1 cellular context compared by ENCODE assay signal in the genomic region with DNA sequence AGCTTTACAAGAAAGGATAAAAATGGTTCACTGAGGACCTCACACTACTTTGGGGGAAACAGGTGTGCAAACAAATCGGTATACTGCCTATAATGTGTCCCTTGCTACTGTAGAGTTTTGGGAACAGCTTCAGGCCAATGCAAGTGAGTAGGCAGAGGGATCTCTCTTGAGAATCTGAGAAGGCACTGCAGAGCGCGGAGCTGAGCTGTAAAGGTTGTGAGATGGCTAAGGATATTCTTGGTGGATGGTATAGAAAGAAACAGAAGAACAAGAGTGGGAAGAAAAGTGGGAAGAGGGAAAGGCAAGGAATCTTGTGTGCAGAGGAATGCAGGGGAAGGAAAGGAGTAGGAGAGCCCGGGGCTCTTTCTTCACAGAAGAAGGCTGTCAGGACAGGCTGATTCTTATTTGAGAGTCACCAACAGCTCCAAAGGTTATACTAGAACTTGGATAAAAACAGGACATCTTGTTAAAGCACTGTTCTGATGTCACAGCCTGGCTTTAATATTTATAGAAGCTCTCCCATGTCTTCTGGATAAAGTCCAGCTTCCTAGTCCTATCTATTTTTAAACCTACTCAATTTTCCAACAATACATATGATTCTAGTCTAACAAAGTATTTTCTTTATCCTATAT.
TF ChIP-seq lines count a peak whose summit lies in the region.

No MANE protein-coding gene starts in this region.

TF ChIP-seq in GM23338, 12 proteins besides CTCF, POLR2A, EP300 and RAD21 (continued from another document):
- TF ChIP-seq, protein P1, sequence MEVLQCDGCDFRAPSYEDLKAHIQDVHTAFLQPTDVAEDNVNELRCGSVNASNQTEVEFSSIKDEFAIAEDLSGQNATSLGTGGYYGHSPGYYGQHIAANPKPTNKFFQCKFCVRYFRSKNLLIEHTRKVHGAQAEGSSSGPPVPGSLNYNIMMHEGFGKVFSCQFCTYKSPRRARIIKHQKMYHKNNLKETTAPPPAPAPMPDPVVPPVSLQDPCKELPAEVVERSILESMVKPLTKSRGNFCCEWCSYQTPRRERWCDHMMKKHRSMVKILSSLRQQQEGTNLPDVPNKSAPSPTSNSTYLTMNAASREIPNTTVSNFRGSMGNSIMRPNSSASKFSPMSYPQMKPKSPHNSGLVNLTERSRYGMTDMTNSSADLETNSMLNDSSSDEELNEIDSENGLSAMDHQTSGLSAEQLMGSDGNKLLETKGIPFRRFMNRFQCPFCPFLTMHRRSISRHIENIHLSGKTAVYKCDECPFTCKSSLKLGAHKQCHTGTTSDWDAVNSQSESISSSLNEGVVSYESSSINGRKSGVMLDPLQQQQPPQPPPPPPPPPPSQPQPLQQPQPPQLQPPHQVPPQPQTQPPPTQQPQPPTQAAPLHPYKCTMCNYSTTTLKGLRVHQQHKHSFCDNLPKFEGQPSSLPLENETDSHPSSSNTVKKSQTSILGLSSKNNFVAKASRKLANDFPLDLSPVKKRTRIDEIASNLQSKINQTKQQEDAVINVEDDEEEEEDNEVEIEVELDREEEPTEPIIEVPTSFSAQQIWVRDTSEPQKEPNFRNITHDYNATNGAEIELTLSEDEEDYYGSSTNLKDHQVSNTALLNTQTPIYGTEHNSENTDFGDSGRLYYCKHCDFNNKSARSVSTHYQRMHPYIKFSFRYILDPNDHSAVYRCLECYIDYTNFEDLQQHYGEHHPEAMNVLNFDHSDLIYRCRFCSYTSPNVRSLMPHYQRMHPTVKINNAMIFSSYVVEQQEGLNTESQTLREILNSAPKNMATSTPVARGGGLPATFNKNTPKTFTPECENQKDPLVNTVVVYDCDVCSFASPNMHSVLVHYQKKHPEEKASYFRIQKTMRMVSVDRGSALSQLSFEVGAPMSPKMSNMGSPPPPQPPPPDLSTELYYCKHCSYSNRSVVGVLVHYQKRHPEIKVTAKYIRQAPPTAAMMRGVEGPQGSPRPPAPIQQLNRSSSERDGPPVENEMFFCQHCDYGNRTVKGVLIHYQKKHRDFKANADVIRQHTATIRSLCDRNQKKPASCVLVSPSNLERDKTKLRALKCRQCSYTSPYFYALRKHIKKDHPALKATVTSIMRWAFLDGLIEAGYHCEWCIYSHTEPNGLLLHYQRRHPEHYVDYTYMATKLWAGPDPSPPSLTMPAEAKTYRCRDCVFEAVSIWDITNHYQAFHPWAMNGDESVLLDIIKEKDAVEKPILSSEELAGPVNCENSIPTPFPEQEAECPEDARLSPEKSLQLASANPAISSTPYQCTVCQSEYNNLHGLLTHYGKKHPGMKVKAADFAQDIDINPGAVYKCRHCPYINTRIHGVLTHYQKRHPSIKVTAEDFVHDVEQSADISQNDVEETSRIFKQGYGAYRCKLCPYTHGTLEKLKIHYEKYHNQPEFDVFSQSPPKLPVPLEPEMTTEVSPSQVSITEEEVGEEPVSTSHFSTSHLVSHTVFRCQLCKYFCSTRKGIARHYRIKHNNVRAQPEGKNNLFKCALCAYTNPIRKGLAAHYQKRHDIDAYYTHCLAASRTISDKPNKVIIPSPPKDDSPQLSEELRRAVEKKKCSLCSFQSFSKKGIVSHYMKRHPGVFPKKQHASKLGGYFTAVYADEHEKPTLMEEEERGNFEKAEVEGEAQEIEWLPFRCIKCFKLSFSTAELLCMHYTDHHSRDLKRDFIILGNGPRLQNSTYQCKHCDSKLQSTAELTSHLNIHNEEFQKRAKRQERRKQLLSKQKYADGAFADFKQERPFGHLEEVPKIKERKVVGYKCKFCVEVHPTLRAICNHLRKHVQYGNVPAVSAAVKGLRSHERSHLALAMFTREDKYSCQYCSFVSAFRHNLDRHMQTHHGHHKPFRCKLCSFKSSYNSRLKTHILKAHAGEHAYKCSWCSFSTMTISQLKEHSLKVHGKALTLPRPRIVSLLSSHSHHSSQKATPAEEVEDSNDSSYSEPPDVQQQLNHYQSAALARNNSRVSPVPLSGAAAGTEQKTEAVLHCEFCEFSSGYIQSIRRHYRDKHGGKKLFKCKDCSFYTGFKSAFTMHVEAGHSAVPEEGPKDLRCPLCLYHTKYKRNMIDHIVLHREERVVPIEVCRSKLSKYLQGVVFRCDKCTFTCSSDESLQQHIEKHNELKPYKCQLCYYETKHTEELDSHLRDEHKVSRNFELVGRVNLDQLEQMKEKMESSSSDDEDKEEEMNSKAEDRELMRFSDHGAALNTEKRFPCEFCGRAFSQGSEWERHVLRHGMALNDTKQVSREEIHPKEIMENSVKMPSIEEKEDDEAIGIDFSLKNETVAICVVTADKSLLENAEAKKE (CRISPR knock-in tag; IDR thresholded peaks at IDR 0.05): no peak
- no peak for TF ChIP-seq NANOG (IDR thresholded peaks at IDR 0.05; ENCODE audit: borderline replicate concordance)
- no peak for TF ChIP-seq ZNF114 (CRISPR knock-in tag; IDR thresholded peaks at IDR 0.05)
- no peak for TF ChIP-seq CREB1 (CRISPR knock-in tag; IDR thresholded peaks at IDR 0.05; ENCODE audit: low read depth)
- TF ChIP-seq ZNF331 (CRISPR knock-in tag; IDR thresholded peaks at IDR 0.05; ENCODE audit: low read depth): no peak
- no peak for TF ChIP-seq JUNB (IDR thresholded peaks at IDR 0.05; ENCODE audit: unreplicated experiment)
- no peak for TF ChIP-seq STAT1 (IDR thresholded peaks at IDR 0.05; ENCODE audit: unreplicated experiment)
- TF ChIP-seq POLR2AphosphoS5 (IDR thresholded peaks at IDR 0.05; ENCODE audit: low read depth): no peak
- no peak for TF ChIP-seq EZH2phosphoT487 (IDR thresholded peaks at IDR 0.05; ENCODE audit: unreplicated experiment)
- no peak for TF ChIP-seq ETS1 (IDR thresholded peaks at IDR 0.05)
- no peak for TF ChIP-seq REST (IDR thresholded peaks at IDR 0.05; ENCODE audit: unreplicated experiment)
